1 cellular context compared by ENCODE assay signal in the genomic region with DNA sequence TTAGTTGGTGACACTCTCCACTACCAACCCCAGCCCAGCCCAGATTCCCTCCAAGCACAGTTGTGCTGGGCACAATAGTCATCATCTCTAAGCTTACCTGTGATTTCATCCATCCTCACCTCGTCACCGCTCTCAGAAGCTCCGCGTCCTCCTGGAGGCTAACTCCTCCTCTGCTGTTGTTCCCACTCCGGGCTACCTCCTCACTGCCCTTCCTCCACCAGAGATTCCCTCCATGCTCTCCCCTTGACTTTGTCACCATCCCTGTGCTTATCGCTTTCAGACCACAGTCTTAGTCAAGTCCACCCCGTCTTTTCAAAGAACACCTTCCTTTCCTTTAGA.
TF ChIP-seq lines count a peak whose summit lies in the region.

No MANE protein-coding gene starts in this region.

TF ChIP-seq in H1, 55 proteins besides CTCF, POLR2A, EP300 and RAD21:
- no peak for TF ChIP-seq SIRT6 (IDR thresholded peaks at IDR 0.05; ENCODE audit: low read length)
- no peak for TF ChIP-seq SIX5 (IDR thresholded peaks at IDR 0.05; ENCODE audit: low read depth, low read length)
- TF ChIP-seq TAF1 (IDR thresholded peaks at IDR 0.05; ENCODE audit: low read depth, low read length), result no peak
- TF ChIP-seq RBBP5 (IDR thresholded peaks at IDR 0.05; ENCODE audit: borderline replicate concordance, low read depth, low read length), result no peak
- TF ChIP-seq, protein P1, sequence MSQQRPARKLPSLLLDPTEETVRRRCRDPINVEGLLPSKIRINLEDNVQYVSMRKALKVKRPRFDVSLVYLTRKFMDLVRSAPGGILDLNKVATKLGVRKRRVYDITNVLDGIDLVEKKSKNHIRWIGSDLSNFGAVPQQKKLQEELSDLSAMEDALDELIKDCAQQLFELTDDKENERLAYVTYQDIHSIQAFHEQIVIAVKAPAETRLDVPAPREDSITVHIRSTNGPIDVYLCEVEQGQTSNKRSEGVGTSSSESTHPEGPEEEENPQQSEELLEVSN (IDR thresholded peaks at IDR 0.05), result no peak
- no peak for TF ChIP-seq GABPA (IDR thresholded peaks at IDR 0.05; ENCODE audit: borderline replicate concordance, insufficient read depth, low read length)
- TF ChIP-seq NANOG (IDR thresholded peaks at IDR 0.05; ENCODE audit: insufficient read depth, low read depth, low read length, poor library complexity, severe bottlenecking), result no peak
- TF ChIP-seq KDM5A (IDR thresholded peaks at IDR 0.05; ENCODE audit: low read length), result no peak
- TF ChIP-seq SIN3A (conservative IDR thresholded peaks at IDR 0.05 in 1 of 2, IDR thresholded peaks at IDR 0.05 in 1 of 2; ENCODE audit: low read depth in 1 of 2, low read length in 2 of 2), result no peak
- TF ChIP-seq EZH2 (IDR thresholded peaks at IDR 0.05; ENCODE audit: low read depth, low read length, severe bottlenecking), result no peak
- no peak for TF ChIP-seq RFX5 (IDR thresholded peaks at IDR 0.05; ENCODE audit: borderline replicate concordance, low read depth, low read length)
- TF ChIP-seq, protein P2, sequence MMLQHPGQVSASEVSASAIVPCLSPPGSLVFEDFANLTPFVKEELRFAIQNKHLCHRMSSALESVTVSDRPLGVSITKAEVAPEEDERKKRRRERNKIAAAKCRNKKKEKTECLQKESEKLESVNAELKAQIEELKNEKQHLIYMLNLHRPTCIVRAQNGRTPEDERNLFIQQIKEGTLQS (IDR thresholded peaks at IDR 0.05; ENCODE audit: insufficient read depth, low read depth, low read length), result no peak
- TF ChIP-seq FOSL1 (IDR thresholded peaks at IDR 0.05; ENCODE audit: insufficient read depth, low read depth, low read length), result no peak
- TF ChIP-seq SAP30 (IDR thresholded peaks at IDR 0.05; ENCODE audit: insufficient read depth, insufficient replicate concordance, low read length), result no peak
- TF ChIP-seq MAFK (IDR thresholded peaks at IDR 0.05; ENCODE audit: low read depth, low read length), result no peak
- TF ChIP-seq CHD2 (IDR thresholded peaks at IDR 0.05; ENCODE audit: low read length), result no peak
